ENCODE assay signal across 2 cellular contexts in genomic region chr6:69311888-69312287, GRCh38.
TF ChIP-seq lines count a peak whose summit lies in the region.

No MANE protein-coding gene starts in this region.

TF ChIP-seq in H1, 55 proteins besides CTCF, POLR2A, EP300 and RAD21:
- TF ChIP-seq JUN (IDR thresholded peaks at IDR 0.05; ENCODE audit: low read depth, low read length) (no peak), PHF8 (conservative IDR thresholded peaks at IDR 0.05; ENCODE audit: low read depth, low read length) (no peak), YY1 (IDR thresholded peaks at IDR 0.05; ENCODE audit: low read depth, low read length) (no peak), RNF2 (IDR thresholded peaks at IDR 0.05; ENCODE audit: borderline replicate concordance, low read depth, low read length, missing control alignments, poor library complexity, severe bottlenecking) (no peak), CEBPB (IDR thresholded peaks at IDR 0.05; ENCODE audit: low read depth, low read length) (no peak), ATF2 (IDR thresholded peaks at IDR 0.05; ENCODE audit: low read length) (no peak)

TF ChIP-seq in SK-N-SH, 30 proteins besides CTCF, POLR2A, EP300 and RAD21:
- TF ChIP-seq MAX (IDR thresholded peaks at IDR 0.05; ENCODE audit: low read depth) (no peak), USF1 (IDR thresholded peaks at IDR 0.05; ENCODE audit: borderline replicate concordance, low read depth) (no peak), RXRA (IDR thresholded peaks at IDR 0.05; ENCODE audit: borderline replicate concordance, low read depth) (no peak)
